In genomic region chr4:153110739-153111138, GRCh38 we compare ENCODE assay signal across 36 cellular contexts.
DNase-seq lines count a peak whose midpoint lies in the region; ATAC-seq, FAIRE-seq and TF ChIP-seq lines count a peak whose summit lies in the region.
"Had no signal": no experiment of that assay in that cellular context is flagged by ENCODE, and none has a peak within 500 bp of the region (broad histone marks: within the 10 kb centered on the region; RNA-seq: fewer than 3 reads in every experiment).

No MANE protein-coding gene starts in this region.

- no TSS peak for BruUV-seq in GM12878 (replicated peaks; lab: Mats Ljungman, UMichigan)

- H3K23ac ChIP-seq in trophoblast cell (ENCODE audit: low read length), result no peak overlapping the region

- no peak for TF ChIP-seq EP300 in GM12878 (IDR thresholded peaks at IDR 0.05; ENCODE audit: borderline replicate concordance in 1 of 2, control insufficient read depth in 1 of 2, low read depth in 2 of 2, low read length in 2 of 2)

- 0 out of 3 replicates have a peak, but pooled peaks have one; percentile 28 for ATAC-seq in GM12878
- ATAC-seq: A549; activated CD4-positive, CD25-positive, alpha-beta regulatory T cell treated with anti-CD3 and anti-CD28 coated beads, Interleukin-2, amount 50 U/mL, for 24 hours; activated CD8-positive, alpha-beta T cell treated with anti-CD3 and anti-CD28 coated beads, Interleukin-2, amount 10 ng/mL, durations not matched to agents 7 days and 5 days; activated T-cell treated with anti-CD3 and anti-CD28 coated beads, Interleukin-2, amount 50 U/mL, for 4 hours; K562; naive thymus-derived CD4-positive, alpha-beta T cell; PC-3; T-helper 17 cell had no signal

- intact Hi-C loops in GM12878 (cut with micrococcal nuclease; ENCODE audit: unreplicated experiment), result no loop called here
- intact Hi-C loops in activated T-helper 2 cell treated with anti-CD3 and anti-CD28 coated beads, Interferon-gamma antibody, Interleukin-2, Interleukin-4, amounts not matched to agents 10 μg/mL and 5 μg/mL and 100 μg/mL, durations not matched to agents 14 hours and 24 hours and 36 hours (cut with micrococcal nuclease), result loop anchor here (10.0 kb wide), 1 partner anchor 326 kb away; no protein-coding TSS in a partner anchor
- intact Hi-C loops in cardiac septum (cut with DNase I), result no loop called here

- no peak overlapping the region for H3K27ac ChIP-seq in GM12878 (ENCODE audit: control insufficient read depth, insufficient read depth)
- H3K27ac ChIP-seq in trophoblast cell (ENCODE audit: low read depth, low read length), result no peak overlapping the region
- H3K27ac ChIP-seq: A549, brain microvascular endothelial cell, esophagus muscularis mucosa, SK-N-MC, upper lobe of left lung had no signal

- H2AK5ac ChIP-seq in trophoblast cell (ENCODE audit: low read length), result no peak overlapping the region

- H2AFZ ChIP-seq in GM12878 (ENCODE audit: control insufficient read depth, low read depth, low read length) (no peak overlapping the region), trophoblast cell (ENCODE audit: insufficient read depth, low read length, poor library complexity) (no peak overlapping the region)

- H3K9me3 ChIP-seq in GM12878 (replicated peaks; ENCODE audit: control insufficient read depth, insufficient read depth, low read length) (no peaks in the 10 kb centered on the region; the same call in 2 of the 3 replicates), trophoblast cell (ENCODE audit: insufficient read depth, low read depth, low read length) (no peaks in the 10 kb centered on the region)
- H3K9me3 ChIP-seq: A549, upper lobe of left lung had no signal

- peaks cover 4% of the 10 kb centered on the region for H3K36me3 Mint-ChIP-seq in activated naive CD4-positive, alpha-beta T cell treated with anti-CD3 and anti-CD28 coated beads, Interleukin-2, amount 10 ng/mL, durations not matched to agents 7 days and 5 days
- no peaks in the 10 kb centered on the region for H3K36me3 Mint-ChIP-seq in activated T-helper 2 cell treated with anti-CD3 and anti-CD28 coated beads, Interferon-gamma antibody, Interleukin-2, Interleukin-4, amounts not matched to agents 10 μg/mL and 5 μg/mL and 100 μg/mL, durations not matched to agents 14 hours and 24 hours and 36 hours (ENCODE audit: low read depth)
- H3K36me3 Mint-ChIP-seq: mesothelial cell of epicardium had no signal

- peak overlapping the region; percentile 30 for H3K27ac Mint-ChIP-seq in activated naive CD4-positive, alpha-beta T cell treated with anti-CD3 and anti-CD28 coated beads, Interleukin-2, amount 10 ng/mL, durations not matched to agents 7 days and 5 days
- no peak overlapping the region for H3K27ac Mint-ChIP-seq in activated T-helper 2 cell treated with anti-CD3 and anti-CD28 coated beads, Interferon-gamma antibody, Interleukin-2, Interleukin-4, amounts not matched to agents 10 μg/mL and 5 μg/mL and 100 μg/mL, durations not matched to agents 14 hours and 24 hours and 36 hours
- H3K27ac Mint-ChIP-seq: activated CD8-positive, alpha-beta T cell treated with anti-CD3 and anti-CD28 coated beads, Interleukin-2, amount 10 ng/mL, durations not matched to agents 7 days and 5 days; H9; mesothelial cell of epicardium; T-helper 17 cell had no signal

- no peak overlapping the region for H3K4me2 ChIP-seq in GM12878 (ENCODE audit: control insufficient read depth, insufficient read depth)
- no peak overlapping the region for H3K4me2 ChIP-seq in trophoblast cell (ENCODE audit: low read length)
- H3K4me2 ChIP-seq: A549 had no signal

- SMC1A ChIA-PET in GM12878 (lab: Charles Lee; ENCODE audit: uncharacterized antibody, unreplicated experiment), result interaction anchor here (1.4 to 2.5 kb wide), 3 partner anchors 17 to 376 kb away, joined by 3 to 6 read pairs (median 4); no protein-coding TSS in a partner anchor

- H2BK12ac ChIP-seq in trophoblast cell (ENCODE audit: low read length), result no peak overlapping the region

- POLR2A ChIA-PET in GM12878 (lab: Charles Lee), result no interaction called here

- H3K27me3 Mint-ChIP-seq in activated naive CD4-positive, alpha-beta T cell treated with anti-CD3 and anti-CD28 coated beads, Interleukin-2, amount 10 ng/mL, durations not matched to agents 7 days and 5 days, result peaks cover 37% of the 10 kb centered on the region
- peaks cover 30% of the 10 kb centered on the region for H3K27me3 Mint-ChIP-seq in activated T-helper 2 cell treated with anti-CD3 and anti-CD28 coated beads, Interferon-gamma antibody, Interleukin-2, Interleukin-4, amounts not matched to agents 10 μg/mL and 5 μg/mL and 100 μg/mL, durations not matched to agents 14 hours and 24 hours and 36 hours (ENCODE audit: low read depth)

- no peaks in the 10 kb centered on the region for H3K4me1 Mint-ChIP-seq in activated naive CD4-positive, alpha-beta T cell treated with anti-CD3 and anti-CD28 coated beads, Interleukin-2, amount 10 ng/mL, durations not matched to agents 7 days and 5 days
- no peaks in the 10 kb centered on the region for H3K4me1 Mint-ChIP-seq in activated T-helper 2 cell treated with anti-CD3 and anti-CD28 coated beads, Interferon-gamma antibody, Interleukin-2, Interleukin-4, amounts not matched to agents 10 μg/mL and 5 μg/mL and 100 μg/mL, durations not matched to agents 14 hours and 24 hours and 36 hours (ENCODE audit: low read depth)

- H3K9ac ChIP-seq in GM12878 (ENCODE audit: control insufficient read depth, insufficient read depth, low read length) (no peak overlapping the region), trophoblast cell (ENCODE audit: low read length) (no peak overlapping the region)

- CTCF ChIA-PET in activated naive CD4-positive, alpha-beta T cell treated with anti-CD3 and anti-CD28 coated beads, Interleukin-2, amount 10 ng/mL, durations not matched to agents 7 days and 5 days (lab: Charles Lee), result interaction anchor here (2.3 to 4.5 kb wide), 3 partner anchors 16 to 27 kb away, joined by 8 to 41 read pairs (median 11); no protein-coding TSS in a partner anchor
- CTCF ChIA-PET in GM12878 (lab: Yijun Ruan, JAX), result no interaction called here

- FAIRE-seq in GM12878 (lab: Jason Lieb, UNC), result no peak
- FAIRE-seq: A549, endometrium, HTR-8/SVneo, K562, TTC549 had no signal

- no peak for TF ChIP-seq RAD21 in GM12878 (IDR thresholded peaks at IDR 0.05; ENCODE audit: insufficient read depth, low read depth, low read length)

- no peaks in the 10 kb centered on the region for H3K79me2 ChIP-seq in GM12878 (ENCODE audit: control insufficient read depth, insufficient read depth, low read length)
- no peaks in the 10 kb centered on the region for H3K79me2 ChIP-seq in trophoblast cell (ENCODE audit: control insufficient read depth, insufficient read depth, low read length, poor library complexity)

- no peak overlapping the region for H3K18ac ChIP-seq in trophoblast cell (ENCODE audit: low read length)

- no peak for DNase-seq in activated naive CD4-positive, alpha-beta T cell treated with anti-CD3 and anti-CD28 coated beads, Interleukin-2, amount 10 ng/mL, durations not matched to agents 7 days and 5 days
- DNase-seq in activated naive CD4-positive, alpha-beta T cell treated with anti-CD3 and anti-CD28 coated beads, Interleukin-2, amount 50 U/mL, for 16 hours, result no peak
- DNase-seq in GM12878 (ENCODE audit: low read depth, low spot score) (no peak), trophoblast cell (peak; percentile 31 to 54), NCI-H2081 (lab: John Stamatoyannopoulos, UW) (no peak), cardiac septum (ENCODE audit: low spot score) (no peak)
- DNase-seq in activated T-helper 2 cell treated with anti-CD3 and anti-CD28 coated beads, Interferon-gamma antibody, Interleukin-2, Interleukin-4, amounts not matched to agents 10 μg/mL and 5 μg/mL and 100 μg/mL, durations not matched to agents 14 hours and 24 hours and 36 hours (ENCODE audit: low spot score), result no peak
- DNase-seq in activated CD4-positive, alpha-beta T cell treated with anti-CD3 and anti-CD28 coated beads for 4 hours, result no peak
- DNase-seq: activated CD8-positive, alpha-beta T cell treated with anti-CD3 and anti-CD28 coated beads, Interleukin-2, amount 10 ng/mL, durations not matched to agents 7 days and 5 days; activated gamma-delta T cell treated with Interleukin-2 at 50 U/mL for 16 hours; activated T-cell treated with anti-CD3 and anti-CD28 coated beads, Interleukin-2, amount 50 U/mL, for 4 hours; amygdala; brain microvascular endothelial cell; COR-L47; DMS53; foreskin fibroblast; H9; islet precursor cell; naive thymus-derived CD4-positive, alpha-beta T cell; NCI-H1092 treated with DMSO at 0.1 percent for 48 hours; NCI-H187 treated with DMSO at 0.1 percent for 48 hours; NCI-H524; nucleus accumbens; PC-3; stimulated activated CD4-positive, alpha-beta T cell treated with anti-CD3 and anti-CD28 coated beads, Interleukin-4, amount 100 ng/mL, for 24 hours; T-helper 17 cell; upper lobe of left lung had no signal

- 38% methylated on average over 6 of the region's 6 CpGs for WGBS in GM12878 (ENCODE audit: insufficient coverage, insufficient replicate concordance, low lambda C conversion rate, missing lambda C conversion rate)
- WGBS in trophoblast cell (ENCODE audit: extremely low coverage, insufficient coverage, insufficient read length), result no CpG with 5 or more reads among the region's 6 CpGs

- H4K91ac ChIP-seq in trophoblast cell (ENCODE audit: low read depth, low read length), result no peak overlapping the region

- H4K12ac ChIP-seq in trophoblast cell (ENCODE audit: low read depth, low read length), result no peak overlapping the region

- H4K8ac ChIP-seq in trophoblast cell (ENCODE audit: low read depth, low read length), result no peak overlapping the region

- RAD21 ChIA-PET in GM12878 (lab: Charles Lee; ENCODE audit: unreplicated experiment), result interaction anchor here (1.3 kb wide), 1 partner anchor 15 kb away, joined by 3 read pairs; no protein-coding TSS in a partner anchor

- H3K79me1 ChIP-seq in trophoblast cell (ENCODE audit: low read length), result no peaks in the 10 kb centered on the region

- no peak overlapping the region for H2BK5ac ChIP-seq in trophoblast cell (ENCODE audit: low read depth, low read length, poor library complexity)

- H3K4me3 Mint-ChIP-seq in activated naive CD4-positive, alpha-beta T cell treated with anti-CD3 and anti-CD28 coated beads, Interleukin-2, amount 10 ng/mL, durations not matched to agents 7 days and 5 days, result no peak overlapping the region
- no peak overlapping the region for H3K4me3 Mint-ChIP-seq in activated T-helper 2 cell treated with anti-CD3 and anti-CD28 coated beads, Interferon-gamma antibody, Interleukin-2, Interleukin-4, amounts not matched to agents 10 μg/mL and 5 μg/mL and 100 μg/mL, durations not matched to agents 14 hours and 24 hours and 36 hours (ENCODE audit: low read depth)
- H3K4me3 Mint-ChIP-seq: activated CD8-positive, alpha-beta T cell treated with anti-CD3 and anti-CD28 coated beads, Interleukin-2, amount 10 ng/mL, durations not matched to agents 7 days and 5 days; activated T-cell treated with anti-CD3 and anti-CD28 coated beads, Interleukin-2, amount 50 U/mL, for 4 hours; H9; mesothelial cell of epicardium; T-helper 17 cell had no signal

- in situ Hi-C loops in GM12878 (cut with MboI), result no loop called here

- H3K4ac ChIP-seq in trophoblast cell (ENCODE audit: low read depth, low read length), result no peak overlapping the region

- H3K4me1 ChIP-seq in GM12878 (ENCODE audit: control insufficient read depth, insufficient read depth, low read length) (peaks cover 2% of the 10 kb centered on the region; the same call in 1 of the 2 replicates), trophoblast cell (ENCODE audit: control insufficient read depth in 1 of 2, insufficient read depth in 2 of 2, low read length in 2 of 2) (no peaks in the 10 kb centered on the region)

- no peaks in the 10 kb centered on the region for H4K20me1 ChIP-seq in GM12878 (ENCODE audit: control insufficient read depth, insufficient read depth)

- H3K4me3 ChIP-seq in GM12878, result no peak overlapping the region
- no peak overlapping the region for H3K4me3 ChIP-seq in trophoblast cell (ENCODE audit: low read depth, low read length)
- H3K4me3 ChIP-seq: A549, esophagus muscularis mucosa, K562, SK-N-MC, upper lobe of left lung had no signal

- no peak for TF ChIP-seq POLR2A in GM12878 (IDR thresholded peaks at IDR 0.05; ENCODE audit: low read depth, low read length)

- peaks cover 2% of the 10 kb centered on the region in 2 experiments; a peak in 1 of 4 replicates for H3K27me3 ChIP-seq in GM12878 (replicated peaks in 1 of 2; ENCODE audit: control insufficient read depth in 2 of 2, insufficient read depth in 2 of 2, low read length in 1 of 2)
- H3K27me3 ChIP-seq in trophoblast cell (ENCODE audit: insufficient read depth, low read length), result no peaks in the 10 kb centered on the region
- H3K27me3 ChIP-seq: brain microvascular endothelial cell, esophagus muscularis mucosa, upper lobe of left lung had no signal

- no peak overlapping the region for H2BK120ac ChIP-seq in trophoblast cell (ENCODE audit: insufficient read depth, low read length, poor library complexity)

- TF ChIP-seq CTCF in GM12878 (IDR thresholded peaks at IDR 0.05 in 2 of 3, conservative IDR thresholded peaks at IDR 0.05 in 1 of 3; ENCODE audit: control insufficient read depth in 2 of 3, extremely low read depth in 1 of 3, insufficient read depth in 1 of 3, low read depth in 3 of 3, low read length in 3 of 3), result no peak

- peaks cover 6% of the 10 kb centered on the region for H3K9me3 Mint-ChIP-seq in activated naive CD4-positive, alpha-beta T cell treated with anti-CD3 and anti-CD28 coated beads, Interleukin-2, amount 10 ng/mL, durations not matched to agents 7 days and 5 days
- H3K9me3 Mint-ChIP-seq in activated T-helper 2 cell treated with anti-CD3 and anti-CD28 coated beads, Interferon-gamma antibody, Interleukin-2, Interleukin-4, amounts not matched to agents 10 μg/mL and 5 μg/mL and 100 μg/mL, durations not matched to agents 14 hours and 24 hours and 36 hours, result peaks cover 7% of the 10 kb centered on the region

- H3K36me3 ChIP-seq in GM12878 (ENCODE audit: control insufficient read depth in 2 of 2, insufficient read depth in 2 of 2, low read length in 1 of 2) (no peaks in the 10 kb centered on the region), trophoblast cell (ENCODE audit: control insufficient read depth in 1 of 2, insufficient read depth in 2 of 2, low read length in 2 of 2) (no peaks in the 10 kb centered on the region)
- H3K36me3 ChIP-seq: brain microvascular endothelial cell, esophagus muscularis mucosa, upper lobe of left lung had no signal

- no peak overlapping the region for H3K14ac ChIP-seq in trophoblast cell (ENCODE audit: low read length)

Comparison
In these comparisons a context has a peak if more than half of its experiments do, and no peak if none do; other contexts are left out.
1. DNase-seq: peak in trophoblast cell (2 of 2); none in activated naive CD4-positive, alpha-beta T cell treated with anti-CD3 and anti-CD28 coated beads, Interleukin-2, amount 10 ng/mL, durations not matched to agents 7 days and 5 days (single experiment), activated naive CD4-positive, alpha-beta T cell treated with anti-CD3 and anti-CD28 coated beads, Interleukin-2, amount 50 U/mL, for 16 hours (single experiment), GM12878 (single experiment), NCI-H2081 (0 of 2), activated T-helper 2 cell treated with anti-CD3 and anti-CD28 coated beads, Interferon-gamma antibody, Interleukin-2, Interleukin-4, amounts not matched to agents 10 μg/mL and 5 μg/mL and 100 μg/mL, durations not matched to agents 14 hours and 24 hours and 36 hours (single experiment), cardiac septum (single experiment) and activated CD4-positive, alpha-beta T cell treated with anti-CD3 and anti-CD28 coated beads for 4 hours (0 of 2).